Comparison of ENCODE assay signal across 8 cellular contexts in the genomic region with DNA sequence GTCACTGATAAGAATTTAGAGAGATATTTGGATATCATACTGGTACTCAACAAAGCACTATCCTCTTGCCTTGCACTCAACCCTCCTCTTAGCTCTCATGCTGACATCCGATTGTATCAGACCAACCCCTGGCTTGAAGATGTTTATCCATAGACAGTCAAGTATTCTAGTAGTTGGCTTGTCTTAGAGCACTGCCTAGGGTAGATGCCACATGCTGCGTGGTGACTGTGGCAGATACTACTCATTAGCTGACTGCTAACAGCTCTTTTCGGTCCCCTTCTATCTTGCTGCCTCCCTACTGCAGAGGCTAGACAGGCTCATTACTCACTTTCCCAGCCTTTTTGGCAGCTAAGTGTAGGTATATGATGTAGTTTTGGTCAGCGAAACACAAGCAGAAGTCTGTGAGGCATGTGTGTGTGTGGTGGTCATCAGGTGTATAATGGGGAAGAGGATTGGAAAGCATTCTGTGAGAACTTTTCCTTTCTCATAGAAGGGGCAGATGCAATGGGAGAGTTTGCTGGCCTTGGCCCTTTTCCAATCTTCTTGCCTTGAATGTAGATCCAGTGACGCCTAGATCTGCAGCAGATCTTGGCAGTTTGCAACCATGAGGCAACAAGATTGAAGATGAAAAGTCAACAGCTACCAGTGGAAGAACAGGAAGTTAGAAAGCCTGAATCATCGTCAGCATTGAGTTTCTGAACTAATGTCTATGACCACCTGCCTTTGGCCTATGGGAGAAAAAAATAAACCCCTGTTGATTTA. TPM values are rescaled to one million over a fixed set of nuclear protein-coding genes. Genes with fewer than 3 reads are reported as not detected.
DNase-seq lines count a peak whose midpoint lies in the region; ATAC-seq and TF ChIP-seq lines count a peak whose summit lies in the region.

No MANE protein-coding gene starts in this region.

- H3K27ac ChIP-seq in OCI-LY7 (ENCODE audit: low read depth, low read length, poor library complexity, severe bottlenecking): peak overlapping the region; percentile 71
- peak overlapping the region in 41 of 59 donors; percentile 1 to 97 (median 42) for H3K27ac ChIP-seq in dorsolateral prefrontal cortex

- H3K36me3 ChIP-seq in OCI-LY7 (ENCODE audit: insufficient read depth, low read length): no peaks in the 10 kb centered on the region

- H3K4me2 ChIP-seq in OCI-LY7 (ENCODE audit: low read length): peak overlapping the region; percentile 63

- TF ChIP-seq CTCF in OCI-LY7 (conservative IDR thresholded peaks at IDR 0.05; ENCODE audit: low read length) (no peak), dorsolateral prefrontal cortex (IDR thresholded peaks at IDR 0.05 in 54 of 56, conservative IDR thresholded peaks at IDR 0.05 in 2 of 56; ENCODE audit: low read depth in 1 of 56, partially characterized antibody in 56 of 56) (no peak)

- H3K4me3 ChIP-seq in OCI-LY7 (ENCODE audit: low read depth, low read length, poor library complexity, severe bottlenecking): no peak overlapping the region
- no peak overlapping the region for H3K4me3 ChIP-seq in dorsolateral prefrontal cortex

- H3K79me2 ChIP-seq in OCI-LY7 (ENCODE audit: insufficient read depth, low read depth, low read length): peaks cover 6% of the 10 kb centered on the region; the same call in 1 of the 2 replicates

- no peaks in the 10 kb centered on the region; the same call in 1 of the 2 replicates for H3K9me3 ChIP-seq in OCI-LY7 (ENCODE audit: low read length)

- no TSS peak for BruUV-seq in OCI-LY7 (replicated peaks; lab: Mats Ljungman, UMichigan)

- H3K9me2 ChIP-seq in OCI-LY7 (ENCODE audit: insufficient read depth, low read length): no peaks in the 10 kb centered on the region

- DNase-seq in GF-D8 (lab: John Stamatoyannopoulos, UW) (peak; percentile 72), OCI-LY7 (ENCODE audit: low spot score) (peak; percentile 63), dorsolateral prefrontal cortex (peak in 1 of 10 donors; percentile 25), pulmonary artery endothelial cell (ENCODE audit: low read depth, low spot score) (peak; percentile 85), DMS79 treated with DMSO at 0.1 percent for 48 hours (lab: John Stamatoyannopoulos, UW) (no peak)
- DNase-seq in activated CD8-positive, alpha-beta memory T cell treated with anti-CD3 and anti-CD28 coated beads, Interleukin-2, amount 50 U/mL, for 4 hours: no peak

- H3K27me3 ChIP-seq in dorsolateral prefrontal cortex: no peaks in the 10 kb centered on the region

- peaks cover 79% of the 10 kb centered on the region for H3K4me1 ChIP-seq in OCI-LY7 (ENCODE audit: insufficient read depth, low read length, poor library complexity, severe bottlenecking)

- H4K20me1 ChIP-seq in OCI-LY7 (ENCODE audit: insufficient read depth, low read length): no peaks in the 10 kb centered on the region

- intact Hi-C loops in OCI-LY7 (cut with micrococcal nuclease; ENCODE audit: unreplicated experiment): no loop called here
- intact Hi-C loops in dorsolateral prefrontal cortex (cut with DNase I): no loop called here

- no peak for ATAC-seq in HG03108 (IDR thresholded peaks at IDR 0.05; ENCODE audit: unreplicated experiment)
- no peak for ATAC-seq in HG03457 (IDR thresholded peaks at IDR 0.05; ENCODE audit: unreplicated experiment)

- POLR2A ChIA-PET in OCI-LY7 (lab: Charles Lee): interaction anchor here (0.6 to 4.9 kb wide), 18 partner anchors 8 to 727 kb away, joined by 3 to 52 read pairs (median 4); no protein-coding TSS in a partner anchor

- H2AFZ ChIP-seq in OCI-LY7 (ENCODE audit: low read length): peak overlapping the region; percentile 72; the same call in 1 of the 2 replicates

- CTCF ChIA-PET in OCI-LY7 (lab: Charles Lee; ENCODE audit: unreplicated experiment): interaction anchor here (1.3 kb wide), 1 partner anchor 129 kb away, joined by 3 read pairs; no protein-coding TSS in a partner anchor

RNA-seq across cellular contexts. Expression of a gene that starts 4.4 kb away (rescaled TPM):
- 23.2 and 25.6 TPM in 2 replicates for total RNA-seq in OCI-LY7 (2014; rRNA removed; shearing (Covaris generic))
- total RNA-seq in OCI-LY7 (2022): 22.8 and 23.6 TPM in 2 replicates
- total RNA-seq in dorsolateral prefrontal cortex: 10 to 100 TPM; 27.5 to 68.4 (median 46.0) TPM
- 64.4 and 79.1 TPM in 2 replicates for total RNA-seq in pulmonary artery endothelial cell

RNA-seq across cellular contexts. Expression of a gene that starts 50.1 kb away (rescaled TPM):
- total RNA-seq in OCI-LY7 (2014; rRNA removed; shearing (Covaris generic)): not detected in 2 replicates
- total RNA-seq in OCI-LY7 (2022) (not detected in 2 replicates), dorsolateral prefrontal cortex (not detected), pulmonary artery endothelial cell (not detected in 2 replicates)

Comparison
In these comparisons a context has a peak if more than half of its experiments do, and no peak if none do; other contexts are left out.
1. DNase-seq: peak in GF-D8 (single experiment), OCI-LY7 (single experiment) and pulmonary artery endothelial cell (single experiment); none in DMS79 treated with DMSO at 0.1 percent for 48 hours (single experiment) and activated CD8-positive, alpha-beta memory T cell treated with anti-CD3 and anti-CD28 coated beads, Interleukin-2, amount 50 U/mL, for 4 hours (single experiment).